ENCODE assay signal across 13 cellular contexts in genomic region chr9:138022756-138023393, GRCh38.
DNase-seq lines count a peak whose midpoint lies in the region; ATAC-seq, FAIRE-seq and TF ChIP-seq lines count a peak whose summit lies in the region.
"Had no signal": no experiment of that assay in that cellular context is flagged by ENCODE, and none has a peak within 500 bp of the region (broad histone marks: within the 10 kb centered on the region; RNA-seq: fewer than 3 reads in every experiment).

No MANE protein-coding gene starts in this region.

- H3K27ac ChIP-seq in left ventricle myocardium inferior (replicated peaks): no peak overlapping the region
- H3K27ac ChIP-seq in right atrium auricular region: no peak overlapping the region
- H3K27ac ChIP-seq in kidney (ENCODE audit: low read depth in 2 of 2, low read length in 2 of 2): no peak overlapping the region
- no peak overlapping the region for H3K27ac ChIP-seq in urinary bladder (ENCODE audit: low read depth)
- H3K27ac ChIP-seq: C4-2B, epithelial cell of prostate, KMS-11, tibial artery had no signal

- H3K27me3 Mint-ChIP-seq in T-helper 17 cell: peaks cover 45% of the 10 kb centered on the region

- H3K9me3 ChIP-seq in left ventricle myocardium inferior (replicated peaks): no peaks in the 10 kb centered on the region
- H3K9me3 ChIP-seq in right atrium auricular region: no peaks in the 10 kb centered on the region
- H3K9me3 ChIP-seq in T-helper 17 cell (ENCODE audit: control insufficient read depth, low read length, poor library complexity, severe bottlenecking): no peaks in the 10 kb centered on the region
- no peaks in the 10 kb centered on the region for H3K9me3 ChIP-seq in kidney (ENCODE audit: control insufficient read depth in 1 of 2, low read length in 2 of 2)
- H3K9me3 ChIP-seq: tibial artery had no signal

- no peak overlapping the region for H3K27ac Mint-ChIP-seq in T-helper 17 cell
- H3K27ac Mint-ChIP-seq: T-helper 1 cell treated with Interleukin-12 subunit alpha and Interleukin-12 subunit beta and Interleukin-4 antibody, amounts not matched to agents 30 μg/mL and 1 μg/mL, for 36 hours had no signal

- DNase-seq in left ventricle myocardium inferior: no peak
- no peak for DNase-seq in right atrium auricular region (ENCODE audit: low spot score)
- no peak for DNase-seq in T-helper 17 cell
- DNase-seq in kidney: peak; percentile 65
- no peak for DNase-seq in SIG-M5 (lab: John Stamatoyannopoulos, UW)

- H3K4me1 ChIP-seq in left ventricle myocardium inferior: peaks cover 14% of the 10 kb centered on the region
- H3K4me1 ChIP-seq in right atrium auricular region: peaks cover 0 to 7% of the 10 kb centered on the region in 2 donors
- H3K4me1 ChIP-seq in kidney (ENCODE audit: control insufficient read depth in 1 of 2, insufficient read depth in 1 of 2, low read depth in 1 of 2, low read length in 2 of 2): no peaks in the 10 kb centered on the region
- H3K4me1 ChIP-seq in urinary bladder (ENCODE audit: insufficient read depth): no peaks in the 10 kb centered on the region

- H3K27me3 ChIP-seq in left ventricle myocardium inferior (ENCODE audit: low read depth) (peaks cover 70% of the 10 kb centered on the region), right atrium auricular region (peaks cover 0 to 11% of the 10 kb centered on the region in 2 donors)

- TF ChIP-seq CTCF in left ventricle myocardium inferior (IDR thresholded peaks at IDR 0.05; ENCODE audit: borderline replicate concordance) (no peak), right atrium auricular region (IDR thresholded peaks at IDR 0.05) (no peak), kidney (IDR thresholded peaks at IDR 0.05; ENCODE audit: borderline replicate concordance, extremely low read depth, insufficient read depth) (no peak)

- FAIRE-seq in kidney (lab: Jason Lieb, UNC): no peak

- H3K4me1 Mint-ChIP-seq in T-helper 17 cell: peaks cover 2% of the 10 kb centered on the region

- ATAC-seq in T-helper 17 cell (no peak), HG02571 (IDR thresholded peaks at IDR 0.05; ENCODE audit: unreplicated experiment) (no peak), GM18519 (IDR thresholded peaks at IDR 0.05; ENCODE audit: low FRiP score, unreplicated experiment) (no peak)

- intact Hi-C loops in left ventricle myocardium inferior (cut with micrococcal nuclease) (no loop called here), kidney (cut with DNase I) (no loop called here)

- no peak overlapping the region for H3K9ac ChIP-seq in kidney (ENCODE audit: low read length in 2 of 2)
- H3K9ac ChIP-seq: KMS-11 had no signal

- H3K36me3 ChIP-seq in left ventricle myocardium inferior: no peaks in the 10 kb centered on the region
- H3K36me3 ChIP-seq in right atrium auricular region: no peaks in the 10 kb centered on the region
- no peaks in the 10 kb centered on the region for H3K36me3 ChIP-seq in kidney (ENCODE audit: control insufficient read depth in 1 of 2, insufficient read depth in 2 of 2, low read length in 2 of 2)
- no peaks in the 10 kb centered on the region for H3K36me3 ChIP-seq in urinary bladder (ENCODE audit: insufficient read depth)
- H3K36me3 ChIP-seq: tibial artery had no signal

- H3K36me3 Mint-ChIP-seq in T-helper 17 cell (ENCODE audit: low read depth): peaks cover 2% of the 10 kb centered on the region

- H3K4me3 ChIP-seq in left ventricle myocardium inferior (peak overlapping the region; percentile 27), right atrium auricular region (peak overlapping the region in 1 of 2 donors; percentile 25), kidney (ENCODE audit: low read length in 2 of 2) (no peak overlapping the region), urinary bladder (ENCODE audit: low read depth, low read length) (peak overlapping the region; percentile 16)
- H3K4me3 ChIP-seq: tibial artery had no signal

- WGBS in urinary bladder: 1% methylated on average over 69 of the region's 69 CpGs

- peak overlapping the region; percentile 39 for H3K4me3 Mint-ChIP-seq in T-helper 17 cell
- H3K4me3 Mint-ChIP-seq: T-helper 1 cell treated with Interleukin-12 subunit alpha and Interleukin-12 subunit beta and Interleukin-4 antibody, amounts not matched to agents 30 μg/mL and 1 μg/mL, for 36 hours had no signal

Comparison
In these comparisons a context has a peak if more than half of its experiments do, and no peak if none do; other contexts are left out.
1. H3K4me3 ChIP-seq: peak in left ventricle myocardium inferior (single experiment) and urinary bladder (single experiment); none in kidney (0 of 2).